In the genomic region with DNA sequence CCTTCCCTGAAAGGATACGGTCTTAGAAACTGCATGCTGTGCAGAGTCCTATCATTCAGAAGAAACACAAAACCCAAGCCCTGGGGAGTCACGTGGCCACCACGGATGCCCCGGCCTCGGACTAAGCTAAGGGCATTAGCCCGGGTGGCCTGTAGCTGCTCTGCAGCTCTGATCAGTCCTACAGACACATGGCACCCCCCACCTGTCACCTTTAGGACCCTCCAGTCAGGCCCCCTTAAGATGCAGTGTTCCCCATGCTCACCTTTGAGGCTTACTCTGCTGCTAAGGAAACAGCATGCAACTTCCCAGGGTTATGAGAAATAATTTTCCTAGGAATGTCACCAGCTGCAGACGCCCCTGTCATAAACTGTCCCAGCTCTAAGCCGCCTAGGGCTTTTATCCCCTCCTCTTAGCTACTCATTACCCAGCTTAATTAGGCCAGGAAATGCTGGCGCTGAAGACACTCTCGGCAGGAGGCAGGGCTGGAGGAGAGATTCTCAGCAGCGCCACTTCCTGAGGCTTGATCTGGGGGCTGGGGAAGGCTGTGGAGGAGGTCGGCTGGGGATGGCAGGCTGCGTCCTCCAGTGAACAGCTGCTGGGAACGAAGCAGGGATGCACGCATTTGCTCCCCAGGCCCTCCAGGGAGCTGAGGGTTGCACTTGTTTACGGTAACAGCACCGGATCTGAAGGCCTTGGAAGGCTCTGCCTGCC, we compare ENCODE assay signal across 8 cellular contexts. TPM values are rescaled to one million over a fixed set of nuclear protein-coding genes. Genes with fewer than 3 reads are reported as not detected.
A peak's percentile ranks its signal among the peaks of the same experiment; 100 is the strongest.
DNase-seq lines count a peak whose midpoint lies in the region; ATAC-seq and TF ChIP-seq lines count a peak whose summit lies in the region.

No MANE protein-coding gene starts in this region.

- H3K4me3 ChIP-seq in SK-N-MC (peak overlapping the region; percentile 64), mesendoderm (ENCODE audit: low read length) (no peak overlapping the region)

- no peaks in the 10 kb centered on the region for H3K36me3 ChIP-seq in SK-N-MC (ENCODE audit: insufficient read depth, low read length)
- no peaks in the 10 kb centered on the region for H3K36me3 ChIP-seq in mesendoderm (ENCODE audit: control insufficient read depth, insufficient read depth, low read length)

- no peak overlapping the region for H2BK120ac ChIP-seq in mesendoderm (ENCODE audit: low read depth, low read length)

- no peaks in the 10 kb centered on the region for H3K79me2 ChIP-seq in mesendoderm (ENCODE audit: control insufficient read depth, insufficient read depth, low read length)

- H3K4me1 ChIP-seq in mesendoderm (ENCODE audit: control insufficient read depth, low read depth, low read length) = peaks cover 46% of the 10 kb centered on the region

- H4K5ac ChIP-seq in mesendoderm (ENCODE audit: low read length) = no peak overlapping the region

- H2BK5ac ChIP-seq in mesendoderm (ENCODE audit: low read length) = peak overlapping the region; percentile 55

- H3K4ac ChIP-seq in mesendoderm (ENCODE audit: low read depth, low read length) = peak overlapping the region; percentile 76

- no peak overlapping the region for H4K8ac ChIP-seq in mesendoderm (ENCODE audit: low read depth, low read length)

- ATAC-seq in HG03342 (IDR thresholded peaks at IDR 0.05; ENCODE audit: unreplicated experiment) = peak; percentile 46
- no peak for ATAC-seq in HG03196 (IDR thresholded peaks at IDR 0.05; ENCODE audit: unreplicated experiment)
- ATAC-seq in GM18519 (IDR thresholded peaks at IDR 0.05; ENCODE audit: low FRiP score, unreplicated experiment) = no peak

- no peak overlapping the region for H2AK5ac ChIP-seq in mesendoderm (ENCODE audit: low read length)

- H3K56ac ChIP-seq in mesendoderm (ENCODE audit: low read length) = peak overlapping the region; percentile 92

- peak overlapping the region; percentile 72 for H3K18ac ChIP-seq in mesendoderm (ENCODE audit: low read length)

- no peaks in the 10 kb centered on the region for H3K9me3 ChIP-seq in SK-N-MC (ENCODE audit: low read depth, low read length)

- WGBS in mesendoderm (ENCODE audit: extremely low coverage, insufficient coverage, low lambda C conversion rate) = no CpG with 5 or more reads among the region's 17 CpGs

- no peak overlapping the region for H3K9ac ChIP-seq in SK-N-MC (ENCODE audit: insufficient read length)
- H3K9ac ChIP-seq in mesendoderm (ENCODE audit: low read length) = peak overlapping the region; percentile 60

- TF ChIP-seq CTCF in GM12872 (IDR thresholded peaks at IDR 0.05; ENCODE audit: insufficient read depth, low read depth, low read length) = 0 out of 3 replicates have a peak, but pooled peaks have one; percentile 12

- peak overlapping the region; percentile 5 for H3K4me2 ChIP-seq in mesendoderm (ENCODE audit: low read length)

- H3K27ac ChIP-seq in SK-N-MC = peak overlapping the region; percentile 86
- peak overlapping the region; percentile 98 for H3K27ac ChIP-seq in mesendoderm (ENCODE audit: low read depth, low read length)

- H3K27me3 ChIP-seq in mesendoderm (ENCODE audit: insufficient read depth, low read length, poor library complexity) = no peaks in the 10 kb centered on the region

- no peak overlapping the region for H3K23ac ChIP-seq in mesendoderm (ENCODE audit: low read length)

- DNase-seq in SK-N-MC (ENCODE audit: low read depth, low spot score) (peak; percentile 94), mesendoderm (peak; percentile 98), NCI-H2196 (lab: John Stamatoyannopoulos, UW; ENCODE audit: unreplicated experiment) (no peak), HUDEP-2 (lab: John Stamatoyannopoulos, UW; ENCODE audit: unreplicated experiment in 76 of 76) (no peak)

- H3K79me1 ChIP-seq in mesendoderm (ENCODE audit: low read length) = no peaks in the 10 kb centered on the region

- no peak overlapping the region for H2BK15ac ChIP-seq in mesendoderm (replicated peaks; ENCODE audit: low read depth)

RNA-seq across cellular contexts. Expression of a gene that starts 47.2 kb away (rescaled TPM):
- 14.9 TPM for polyA plus RNA-seq in mesendoderm (2013, experiment 1 of 2)
- polyA plus RNA-seq in mesendoderm (2013, experiment 2 of 2) = 15.2 TPM

Comparison
In these comparisons a context has a peak if more than half of its experiments do, and no peak if none do; other contexts are left out.
1. DNase-seq: peak in SK-N-MC (single experiment) and mesendoderm (single experiment); none in NCI-H2196 (single experiment) and HUDEP-2 (0 of 76).